23 cellular contexts compared by ENCODE assay signal in the genomic region with DNA sequence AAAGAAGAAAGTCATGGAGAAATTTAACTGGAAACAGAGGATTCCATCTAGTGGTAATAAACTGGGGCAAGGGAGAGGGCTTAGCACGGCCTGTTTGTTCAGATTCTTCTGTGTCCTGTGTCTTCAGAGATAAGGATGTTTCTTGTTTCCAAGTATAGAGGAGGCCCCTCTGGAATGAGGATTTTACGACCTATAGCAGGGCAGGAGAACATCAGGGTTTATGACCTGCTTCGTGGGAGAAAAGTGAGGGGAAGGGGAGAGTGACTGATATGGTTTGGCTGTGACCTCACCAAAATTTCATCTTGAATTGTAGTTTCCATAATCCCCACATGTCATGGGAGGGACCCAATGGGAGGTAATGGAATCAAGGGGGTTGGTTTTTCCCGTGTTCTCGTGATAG.
"Had no signal": no experiment of that assay in that cellular context is flagged by ENCODE, and none has a peak within 500 bp of the region (broad histone marks: within the 10 kb centered on the region; RNA-seq: fewer than 3 reads in every experiment).

No MANE protein-coding gene starts in this region.

- H3K36me3 Mint-ChIP-seq: activated naive CD4-positive, alpha-beta T cell treated with anti-CD3 and anti-CD28 coated beads, Interleukin-2, amount 10 ng/mL, durations not matched to agents 7 days and 5 days; activated naive CD8-positive, alpha-beta T cell treated with anti-CD3 and anti-CD28 coated beads, Interleukin-2, amount 10 ng/mL, durations not matched to agents 7 days and 5 days; naive thymus-derived CD8-positive, alpha-beta T cell had no signal

- H3K9me3 Mint-ChIP-seq: activated B cell treated with CpG ODN at 0.5 μM for 24 hours; activated naive CD4-positive, alpha-beta T cell treated with anti-CD3 and anti-CD28 coated beads, Interleukin-2, amount 10 ng/mL, durations not matched to agents 7 days and 5 days; activated naive CD8-positive, alpha-beta T cell treated with anti-CD3 and anti-CD28 coated beads, Interleukin-2, amount 10 ng/mL, durations not matched to agents 7 days and 5 days; activated T-helper 1 cell treated with anti-CD3 and anti-CD28 coated beads, Interleukin-12 subunit alpha, Interleukin-12 subunit beta, Interleukin-2, Interleukin-4 antibody, amounts not matched to agents 30 ng/mL and 10 ng/mL and 1 ng/mL, durations not matched to agents 14 hours and 24 hours and 36 hours; naive thymus-derived CD8-positive, alpha-beta T cell; T-helper 2 cell treated with Interferon-gamma antibody and Interleukin-4, amounts not matched to agents 5 μg/mL and 100 μg/mL, for 36 hours had no signal

- H3K27me3 ChIP-seq: brain microvascular endothelial cell, spleen, tibial nerve had no signal

- FAIRE-seq: astrocyte, frontal cortex, islet of Langerhans had no signal

- H3K4me1 ChIP-seq: spleen had no signal

- H3K36me3 ChIP-seq: brain microvascular endothelial cell, spleen, tibial nerve had no signal

- H3K27ac ChIP-seq: brain microvascular endothelial cell, spleen, tibial nerve had no signal

- ATAC-seq: left ventricle myocardium superior; naive thymus-derived CD8-positive, alpha-beta T cell; right cardiac atrium had no signal

- H3K9me3 ChIP-seq: spleen, tibial nerve had no signal

- H3K4me3 Mint-ChIP-seq: activated B cell treated with CpG ODN at 0.5 μM for 24 hours; activated naive CD4-positive, alpha-beta T cell treated with anti-CD3 and anti-CD28 coated beads, Interleukin-2, amount 10 ng/mL, durations not matched to agents 7 days and 5 days; activated naive CD8-positive, alpha-beta T cell treated with anti-CD3 and anti-CD28 coated beads, Interleukin-2, amount 10 ng/mL, durations not matched to agents 7 days and 5 days; activated T-helper 1 cell treated with anti-CD3 and anti-CD28 coated beads, Interleukin-12 subunit alpha, Interleukin-12 subunit beta, Interleukin-2, Interleukin-4 antibody, amounts not matched to agents 30 ng/mL and 10 ng/mL and 1 ng/mL, durations not matched to agents 14 hours and 24 hours and 36 hours; naive thymus-derived CD8-positive, alpha-beta T cell; T-helper 2 cell treated with Interferon-gamma antibody and Interleukin-4, amounts not matched to agents 5 μg/mL and 100 μg/mL, for 36 hours had no signal

- H3K4me3 ChIP-seq: spleen, tibial nerve had no signal

- H3K4me1 Mint-ChIP-seq: activated B cell treated with CpG ODN at 0.5 μM for 24 hours; activated naive CD4-positive, alpha-beta T cell treated with anti-CD3 and anti-CD28 coated beads, Interleukin-2, amount 10 ng/mL, durations not matched to agents 7 days and 5 days; activated naive CD8-positive, alpha-beta T cell treated with anti-CD3 and anti-CD28 coated beads, Interleukin-2, amount 10 ng/mL, durations not matched to agents 7 days and 5 days; naive thymus-derived CD8-positive, alpha-beta T cell had no signal

- DNase-seq: activated B cell treated with CpG ODN at 0.5 μM for 24 hours; activated CD4-positive, alpha-beta T cell treated with anti-CD3 and anti-CD28 coated beads, Interleukin-2, amount 50 U/mL, for 4 hours; activated CD8-positive, alpha-beta memory T cell treated with anti-CD3 and anti-CD28 coated beads for 24 hours; activated gamma-delta T cell; activated naive CD4-positive, alpha-beta T cell treated with anti-CD3 and anti-CD28 coated beads, Interleukin-2, amount 10 ng/mL, durations not matched to agents 7 days and 5 days; activated naive CD8-positive, alpha-beta T cell treated with anti-CD3 and anti-CD28 coated beads, Interleukin-2, amount 10 ng/mL, durations not matched to agents 7 days and 5 days; activated T-cell treated with anti-CD3 and anti-CD28 coated beads, Interleukin-2, amount 50 U/mL, for 1 hour; brain microvascular endothelial cell; caudate nucleus; glutamatergic neuron; left ventricle myocardium superior; naive thymus-derived CD8-positive, alpha-beta T cell; posterior cingulate gyrus; right cardiac atrium; spleen; stimulated activated naive CD4-positive, alpha-beta T cell treated with Interleukin-2 at 50 U/mL for 16 hours; T-helper 1 cell had no signal

- H3K27me3 Mint-ChIP-seq: activated B cell treated with CpG ODN at 0.5 μM for 24 hours; activated naive CD4-positive, alpha-beta T cell treated with anti-CD3 and anti-CD28 coated beads, Interleukin-2, amount 10 ng/mL, durations not matched to agents 7 days and 5 days had no signal

- H3K27ac Mint-ChIP-seq: activated B cell treated with CpG ODN at 0.5 μM for 24 hours; activated naive CD4-positive, alpha-beta T cell treated with anti-CD3 and anti-CD28 coated beads, Interleukin-2, amount 10 ng/mL, durations not matched to agents 7 days and 5 days; activated naive CD8-positive, alpha-beta T cell treated with anti-CD3 and anti-CD28 coated beads, Interleukin-2, amount 10 ng/mL, durations not matched to agents 7 days and 5 days; activated T-helper 1 cell treated with anti-CD3 and anti-CD28 coated beads, Interleukin-12 subunit alpha, Interleukin-12 subunit beta, Interleukin-2, Interleukin-4 antibody, amounts not matched to agents 30 ng/mL and 10 ng/mL and 1 ng/mL, durations not matched to agents 14 hours and 24 hours and 36 hours; naive thymus-derived CD8-positive, alpha-beta T cell; T-helper 2 cell treated with Interferon-gamma antibody and Interleukin-4, amounts not matched to agents 5 μg/mL and 100 μg/mL, for 36 hours had no signal
